ENCODE assay signal across 12 cellular contexts in the genomic region with DNA sequence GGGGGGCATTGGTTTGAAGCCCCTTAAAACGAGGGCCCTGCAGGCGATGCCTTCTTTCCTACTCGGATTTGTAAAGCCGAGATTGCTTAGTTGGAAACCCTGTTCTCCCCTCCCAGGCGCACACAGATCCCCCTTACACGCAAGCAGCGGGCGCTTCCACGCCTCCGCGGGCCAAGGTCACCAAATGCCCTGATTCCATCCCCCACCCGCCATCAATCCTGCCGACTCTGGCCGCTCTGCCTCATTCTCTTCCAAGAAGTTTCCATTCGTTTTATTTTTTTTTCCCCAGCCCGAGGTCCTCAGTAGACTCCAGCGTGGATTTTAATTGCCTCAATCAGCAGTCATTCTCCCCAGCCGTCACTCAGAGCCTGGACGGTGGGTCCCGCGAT. TPM values are rescaled to one million over a fixed set of nuclear protein-coding genes. Genes with fewer than 3 reads are reported as not detected.
DNase-seq lines count a peak whose midpoint lies in the region; ATAC-seq and TF ChIP-seq lines count a peak whose summit lies in the region.
"Had no signal": no experiment of that assay in that cellular context is flagged by ENCODE, and none has a peak within 500 bp of the region (broad histone marks: within the 10 kb centered on the region; RNA-seq: fewer than 3 reads in every experiment).

No MANE protein-coding gene starts in this region.

- H3K79me2 ChIP-seq in smooth muscle cell (ENCODE audit: low read depth) = no peaks in the 10 kb centered on the region

- H3F3A ChIP-seq in smooth muscle cell (ENCODE audit: low read depth) = no peaks in the 10 kb centered on the region

- H4K20me1 ChIP-seq in smooth muscle cell (ENCODE audit: low read depth) = no peaks in the 10 kb centered on the region

- H3K4me1 Mint-ChIP-seq in activated CD4-positive, alpha-beta T cell treated with anti-CD3 and anti-CD28 coated beads, Interleukin-2, amount 10 ng/mL, durations not matched to agents 7 days and 5 days = peaks cover 27% of the 10 kb centered on the region
- H3K4me1 Mint-ChIP-seq in endothelial cell (ENCODE audit: unreplicated experiment) = peaks cover 42% of the 10 kb centered on the region

- ATAC-seq in HG02571 (IDR thresholded peaks at IDR 0.05; ENCODE audit: unreplicated experiment) = no peak

- H3K36me3 ChIP-seq in smooth muscle cell (ENCODE audit: low read depth) = no peaks in the 10 kb centered on the region

- peak overlapping the region; percentile 2 for H3K4me3 Mint-ChIP-seq in activated CD4-positive, alpha-beta T cell treated with anti-CD3 and anti-CD28 coated beads, Interleukin-2, amount 10 ng/mL, durations not matched to agents 7 days and 5 days
- peak overlapping the region; percentile 87 for H3K4me3 Mint-ChIP-seq in endothelial cell (ENCODE audit: unreplicated experiment)

- H3K27ac ChIP-seq in smooth muscle cell (ENCODE audit: low read depth) = no peak overlapping the region
- H3K27ac ChIP-seq: VCaP had no signal

- POLR2A ChIA-PET in activated CD4-positive, alpha-beta T cell treated with anti-CD3 and anti-CD28 coated beads, Interleukin-2, amount 10 ng/mL, durations not matched to agents 7 days and 5 days (lab: Charles Lee) = no interaction called here

- WGBS in smooth muscle cell (ENCODE audit: low lambda C conversion rate) = 4% methylated on average over 21 of the region's 21 CpGs

- peak overlapping the region; percentile 81 for H3K4me2 ChIP-seq in smooth muscle cell

- H3K9ac ChIP-seq in smooth muscle cell (ENCODE audit: low read depth) = no peak overlapping the region

- no peak overlapping the region for H2AFZ ChIP-seq in smooth muscle cell (ENCODE audit: low read depth)

- peaks cover 100% of the 10 kb centered on the region for H3K27me3 ChIP-seq in smooth muscle cell (ENCODE audit: low read depth)

- no peaks in the 10 kb centered on the region for H3K36me3 Mint-ChIP-seq in activated CD4-positive, alpha-beta T cell treated with anti-CD3 and anti-CD28 coated beads, Interleukin-2, amount 10 ng/mL, durations not matched to agents 7 days and 5 days (ENCODE audit: low read depth)
- H3K36me3 Mint-ChIP-seq in endothelial cell (ENCODE audit: low read depth, unreplicated experiment) = peaks cover 4% of the 10 kb centered on the region

- no peak for TF ChIP-seq CTCF in endothelial cell (IDR thresholded peaks at IDR 0.05; ENCODE audit: unreplicated experiment)
- TF ChIP-seq CTCF in smooth muscle cell (IDR thresholded peaks at IDR 0.05; ENCODE audit: borderline replicate concordance, insufficient read depth, poor library complexity, severe bottlenecking) = no peak

- DNase-seq in activated CD4-positive, alpha-beta T cell treated with anti-CD3 and anti-CD28 coated beads, Interleukin-2, amount 10 ng/mL, durations not matched to agents 7 days and 5 days = no peak
- no peak for DNase-seq in activated CD4-positive, alpha-beta T cell treated with anti-CD3 and anti-CD28 coated beads for 48 hours
- DNase-seq in NCI-H69 (lab: John Stamatoyannopoulos, UW) (peak; percentile 76), endothelial cell (ENCODE audit: low spot score) (no peak), smooth muscle cell (lab: John Stamatoyannopoulos, UW; ENCODE audit: unreplicated experiment) (no peak), SW480 (ENCODE audit: low spot score) (no peak), COLO829 (ENCODE audit: low spot score) (no peak)
- DNase-seq: GF-D8; IMR-90; stimulated activated naive CD4-positive, alpha-beta T cell treated with Interleukin-2 at 50 U/mL for 16 hours had no signal

- CTCF ChIA-PET in activated CD4-positive, alpha-beta T cell treated with anti-CD3 and anti-CD28 coated beads, Interleukin-2, amount 10 ng/mL, durations not matched to agents 7 days and 5 days (lab: Charles Lee) = no interaction called here

- no peaks in the 10 kb centered on the region for H3K9me3 ChIP-seq in smooth muscle cell (replicated peaks; ENCODE audit: low read depth)

- H3K4me1 ChIP-seq in smooth muscle cell (ENCODE audit: low read depth) = peaks cover 33% of the 10 kb centered on the region

- no peak overlapping the region for H3K27ac Mint-ChIP-seq in activated CD4-positive, alpha-beta T cell treated with anti-CD3 and anti-CD28 coated beads, Interleukin-2, amount 10 ng/mL, durations not matched to agents 7 days and 5 days
- no peak overlapping the region for H3K27ac Mint-ChIP-seq in endothelial cell (ENCODE audit: unreplicated experiment)

- peaks cover 82% of the 10 kb centered on the region for H3K27me3 Mint-ChIP-seq in activated CD4-positive, alpha-beta T cell treated with anti-CD3 and anti-CD28 coated beads, Interleukin-2, amount 10 ng/mL, durations not matched to agents 7 days and 5 days
- H3K27me3 Mint-ChIP-seq in endothelial cell (ENCODE audit: unreplicated experiment) = peaks cover 24% of the 10 kb centered on the region

- H3K4me3 ChIP-seq in smooth muscle cell = peak overlapping the region; percentile 13

- H3K9me3 Mint-ChIP-seq in activated CD4-positive, alpha-beta T cell treated with anti-CD3 and anti-CD28 coated beads, Interleukin-2, amount 10 ng/mL, durations not matched to agents 7 days and 5 days = no peaks in the 10 kb centered on the region
- no peaks in the 10 kb centered on the region for H3K9me3 Mint-ChIP-seq in endothelial cell (ENCODE audit: unreplicated experiment)

RNA-seq across cellular contexts. Expression of a gene that starts 1.0 kb away (rescaled TPM):
- not detected for total RNA-seq in activated CD4-positive, alpha-beta T cell treated with anti-CD3 and anti-CD28 coated beads, Interleukin-2, amount 10 ng/mL, durations not matched to agents 7 days and 5 days
- 0.90 TPM for total RNA-seq in endothelial cell (ENCODE audit: unreplicated experiment)
- total RNA-seq in smooth muscle cell = not detected in 2 replicates
- polyA plus RNA-seq in smooth muscle cell = not detected in 2 replicates
- total RNA-seq: IMR-90 had no signal
- polyA plus RNA-seq: IMR-90 had no signal
